Comparison of ENCODE assay signal across 1 cellular context in the genomic region with DNA sequence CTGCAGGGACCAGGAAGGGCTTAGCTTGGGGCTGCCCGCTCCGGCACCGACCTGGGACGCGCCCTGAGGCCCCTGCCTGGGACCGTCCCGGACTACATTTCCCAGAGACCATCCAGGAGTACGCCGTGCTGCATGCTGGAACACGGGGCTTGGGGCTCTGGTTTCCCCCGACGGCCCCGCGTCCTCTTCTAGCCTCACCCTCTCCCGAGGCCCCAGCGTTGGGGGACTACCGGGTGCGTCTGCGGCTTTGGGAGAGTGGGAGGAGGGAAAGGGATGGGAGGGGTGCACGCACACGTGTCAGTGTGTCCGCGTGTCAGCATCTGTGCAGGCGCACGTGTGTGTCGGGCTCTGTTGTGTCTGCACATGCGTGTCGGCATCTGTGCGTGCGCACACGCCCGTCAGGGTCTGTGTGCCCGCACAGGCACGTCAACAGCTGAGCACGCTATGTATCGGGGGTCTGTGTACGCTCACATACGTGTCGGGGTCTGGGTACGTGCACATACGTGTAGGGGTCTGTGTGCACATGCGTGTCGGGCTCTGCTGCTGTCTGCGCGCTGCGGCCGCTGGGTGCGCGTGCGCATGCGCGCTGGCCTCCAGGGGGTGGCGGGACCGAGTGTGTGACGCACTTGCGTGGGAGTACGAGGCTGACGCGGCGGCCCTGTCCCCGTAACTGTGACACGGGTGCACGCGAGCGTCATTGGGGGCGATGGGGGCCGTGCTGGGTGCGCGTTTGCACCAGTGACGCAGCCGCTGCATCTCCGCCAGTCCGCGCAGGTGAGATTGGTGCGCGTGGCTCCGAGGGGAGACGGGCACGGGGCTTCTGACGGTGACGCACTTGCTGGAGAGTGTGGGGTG.
TF ChIP-seq lines count a peak whose summit lies in the region.

TSS of gene ZNF331 (plus strand) at position 623 of the 855 bp plus-strand sequence. CDS start 31,232 bp downstream, outside the sequence.

TF ChIP-seq in HepG2, 621 proteins besides CTCF, POLR2A, EP300 and RAD21 (continued from another document and continues in another):
- no peak for TF ChIP-seq ZNF12 (CRISPR knock-in tag; IDR thresholded peaks at IDR 0.05)
- no peak for TF ChIP-seq ZFP90 (CRISPR knock-in tag; IDR thresholded peaks at IDR 0.05; ENCODE audit: borderline replicate concordance)
- TF ChIP-seq TAF1 (CRISPR knock-in tag; IDR thresholded peaks at IDR 0.05): peak; percentile 54
- TF ChIP-seq LRRFIP1 (CRISPR knock-in tag; conservative IDR thresholded peaks at IDR 0.05): no peak
- TF ChIP-seq ZNF496 (CRISPR knock-in tag; IDR thresholded peaks at IDR 0.05; ENCODE audit: insufficient replicate concordance): no peak
- TF ChIP-seq NFE2L2 (IDR thresholded peaks at IDR 0.05; ENCODE audit: low read length): no peak
- TF ChIP-seq, protein P1, sequence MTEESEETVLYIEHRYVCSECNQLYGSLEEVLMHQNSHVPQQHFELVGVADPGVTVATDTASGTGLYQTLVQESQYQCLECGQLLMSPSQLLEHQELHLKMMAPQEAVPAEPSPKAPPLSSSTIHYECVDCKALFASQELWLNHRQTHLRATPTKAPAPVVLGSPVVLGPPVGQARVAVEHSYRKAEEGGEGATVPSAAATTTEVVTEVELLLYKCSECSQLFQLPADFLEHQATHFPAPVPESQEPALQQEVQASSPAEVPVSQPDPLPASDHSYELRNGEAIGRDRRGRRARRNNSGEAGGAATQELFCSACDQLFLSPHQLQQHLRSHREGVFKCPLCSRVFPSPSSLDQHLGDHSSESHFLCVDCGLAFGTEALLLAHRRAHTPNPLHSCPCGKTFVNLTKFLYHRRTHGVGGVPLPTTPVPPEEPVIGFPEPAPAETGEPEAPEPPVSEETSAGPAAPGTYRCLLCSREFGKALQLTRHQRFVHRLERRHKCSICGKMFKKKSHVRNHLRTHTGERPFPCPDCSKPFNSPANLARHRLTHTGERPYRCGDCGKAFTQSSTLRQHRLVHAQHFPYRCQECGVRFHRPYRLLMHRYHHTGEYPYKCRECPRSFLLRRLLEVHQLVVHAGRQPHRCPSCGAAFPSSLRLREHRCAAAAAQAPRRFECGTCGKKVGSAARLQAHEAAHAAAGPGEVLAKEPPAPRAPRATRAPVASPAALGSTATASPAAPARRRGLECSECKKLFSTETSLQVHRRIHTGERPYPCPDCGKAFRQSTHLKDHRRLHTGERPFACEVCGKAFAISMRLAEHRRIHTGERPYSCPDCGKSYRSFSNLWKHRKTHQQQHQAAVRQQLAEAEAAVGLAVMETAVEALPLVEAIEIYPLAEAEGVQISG (CRISPR knock-in tag; IDR thresholded peaks at IDR 0.05): peak; percentile 24; the same call in 1 of the 2 replicates
- TF ChIP-seq FOXJ3 (CRISPR knock-in tag; IDR thresholded peaks at IDR 0.05; ENCODE audit: borderline replicate concordance): no peak
- no peak for TF ChIP-seq ZNF33A (CRISPR knock-in tag; IDR thresholded peaks at IDR 0.05; ENCODE audit: borderline replicate concordance)
- TF ChIP-seq HOXA5 (CRISPR knock-in tag; IDR thresholded peaks at IDR 0.05): 0 out of 2 replicates have a peak, but pooled peaks have one; percentile 18
- TF ChIP-seq ZNF746 (CRISPR knock-in tag; IDR thresholded peaks at IDR 0.05): no peak; the same call in 1 of the 2 replicates
- TF ChIP-seq ARNTL (CRISPR knock-in tag; IDR thresholded peaks at IDR 0.05): peak; percentile 86
- TF ChIP-seq PTBP1 (IDR thresholded peaks at IDR 0.05; ENCODE audit: low read depth, low read length, poor library complexity, severe bottlenecking): no peak
- TF ChIP-seq, protein P2, sequence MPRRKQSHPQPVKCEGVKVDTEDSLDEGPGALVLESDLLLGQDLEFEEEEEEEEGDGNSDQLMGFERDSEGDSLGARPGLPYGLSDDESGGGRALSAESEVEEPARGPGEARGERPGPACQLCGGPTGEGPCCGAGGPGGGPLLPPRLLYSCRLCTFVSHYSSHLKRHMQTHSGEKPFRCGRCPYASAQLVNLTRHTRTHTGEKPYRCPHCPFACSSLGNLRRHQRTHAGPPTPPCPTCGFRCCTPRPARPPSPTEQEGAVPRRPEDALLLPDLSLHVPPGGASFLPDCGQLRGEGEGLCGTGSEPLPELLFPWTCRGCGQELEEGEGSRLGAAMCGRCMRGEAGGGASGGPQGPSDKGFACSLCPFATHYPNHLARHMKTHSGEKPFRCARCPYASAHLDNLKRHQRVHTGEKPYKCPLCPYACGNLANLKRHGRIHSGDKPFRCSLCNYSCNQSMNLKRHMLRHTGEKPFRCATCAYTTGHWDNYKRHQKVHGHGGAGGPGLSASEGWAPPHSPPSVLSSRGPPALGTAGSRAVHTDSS (CRISPR knock-in tag; conservative IDR thresholded peaks at IDR 0.05): no peak
- TF ChIP-seq ZNF326 (CRISPR knock-in tag; IDR thresholded peaks at IDR 0.05; ENCODE audit: borderline replicate concordance): no peak
- no peak for TF ChIP-seq ZNF180 (CRISPR knock-in tag; IDR thresholded peaks at IDR 0.05; ENCODE audit: borderline replicate concordance, low read depth)
- TF ChIP-seq HDAC6 (IDR thresholded peaks at IDR 0.05; ENCODE audit: low read depth, low read length): no peak
- no peak for TF ChIP-seq SNAPC5 (CRISPR knock-in tag; IDR thresholded peaks at IDR 0.05; ENCODE audit: borderline replicate concordance)
- TF ChIP-seq ZBTB42 (CRISPR knock-in tag; IDR thresholded peaks at IDR 0.05): peak; percentile 53; the same call in 1 of the 2 replicates
- TF ChIP-seq ZNF44 (CRISPR knock-in tag; IDR thresholded peaks at IDR 0.05): no peak
- no peak for TF ChIP-seq FOXP4 (CRISPR knock-in tag; IDR thresholded peaks at IDR 0.05)
- no peak for TF ChIP-seq ETS1 (CRISPR knock-in tag; IDR thresholded peaks at IDR 0.05)
- TF ChIP-seq ZNF207 (IDR thresholded peaks at IDR 0.05; ENCODE audit: borderline replicate concordance): no peak
- peak; percentile 44; the same call in 1 of the 2 replicates for TF ChIP-seq TMF1 (CRISPR knock-in tag; IDR thresholded peaks at IDR 0.05; ENCODE audit: low read depth)
- TF ChIP-seq ZNF639 (CRISPR knock-in tag; conservative IDR thresholded peaks at IDR 0.05): no peak
- peak; percentile 80 for TF ChIP-seq GMEB1 (CRISPR knock-in tag; IDR thresholded peaks at IDR 0.05; ENCODE audit: borderline replicate concordance)
- peak; percentile 90 for TF ChIP-seq ZNF883 (CRISPR knock-in tag; IDR thresholded peaks at IDR 0.05; ENCODE audit: not compliant biosample characterization)
- TF ChIP-seq KLF15 (CRISPR knock-in tag; IDR thresholded peaks at IDR 0.05; ENCODE audit: borderline replicate concordance): no peak
- TF ChIP-seq, protein P3, sequence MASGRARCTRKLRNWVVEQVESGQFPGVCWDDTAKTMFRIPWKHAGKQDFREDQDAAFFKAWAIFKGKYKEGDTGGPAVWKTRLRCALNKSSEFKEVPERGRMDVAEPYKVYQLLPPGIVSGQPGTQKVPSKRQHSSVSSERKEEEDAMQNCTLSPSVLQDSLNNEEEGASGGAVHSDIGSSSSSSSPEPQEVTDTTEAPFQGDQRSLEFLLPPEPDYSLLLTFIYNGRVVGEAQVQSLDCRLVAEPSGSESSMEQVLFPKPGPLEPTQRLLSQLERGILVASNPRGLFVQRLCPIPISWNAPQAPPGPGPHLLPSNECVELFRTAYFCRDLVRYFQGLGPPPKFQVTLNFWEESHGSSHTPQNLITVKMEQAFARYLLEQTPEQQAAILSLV (CRISPR knock-in tag; IDR thresholded peaks at IDR 0.05; ENCODE audit: borderline replicate concordance): peak; percentile 75; the same call in 1 of the 2 replicates
- peak; percentile 46; the same call in 1 of the 2 replicates for TF ChIP-seq ZNF782 (CRISPR knock-in tag; IDR thresholded peaks at IDR 0.05; ENCODE audit: borderline replicate concordance)
- TF ChIP-seq RBFOX2 (IDR thresholded peaks at IDR 0.05; ENCODE audit: low read depth, low read length): peak; percentile 88
- TF ChIP-seq ZSCAN12 (CRISPR knock-in tag; IDR thresholded peaks at IDR 0.05): no peak
- TF ChIP-seq ZNF24 (IDR thresholded peaks at IDR 0.05): no peak
- TF ChIP-seq ZNF343 (CRISPR knock-in tag; IDR thresholded peaks at IDR 0.05): no peak; the same call in 1 of the 2 replicates
- TF ChIP-seq CC2D1A (CRISPR knock-in tag; IDR thresholded peaks at IDR 0.05): no peak
- TF ChIP-seq MYNN (CRISPR knock-in tag; IDR thresholded peaks at IDR 0.05; ENCODE audit: low read depth): no peak
- TF ChIP-seq ZNF451 (CRISPR knock-in tag; IDR thresholded peaks at IDR 0.05): no peak
- peak; percentile 68; the same call in 1 of the 2 replicates for TF ChIP-seq ZNF776 (CRISPR knock-in tag; IDR thresholded peaks at IDR 0.05)
- TF ChIP-seq KDM5B (CRISPR knock-in tag; IDR thresholded peaks at IDR 0.05; ENCODE audit: borderline replicate concordance): no peak; the same call in 1 of the 2 replicates
- TF ChIP-seq ZNF75D (CRISPR knock-in tag; IDR thresholded peaks at IDR 0.05; ENCODE audit: borderline replicate concordance): no peak
- TF ChIP-seq TRAFD1 (CRISPR knock-in tag; IDR thresholded peaks at IDR 0.05; ENCODE audit: borderline replicate concordance): no peak
- TF ChIP-seq ZFX (CRISPR knock-in tag; IDR thresholded peaks at IDR 0.05; ENCODE audit: low read depth): peak; percentile 30
- peak; percentile 91; the same call in 1 of the 2 replicates for TF ChIP-seq ZMAT3 (CRISPR knock-in tag; conservative IDR thresholded peaks at IDR 0.05)
- 0 out of 2 replicates have a peak, but pooled peaks have one; percentile 16 for TF ChIP-seq KMT2B (CRISPR knock-in tag; IDR thresholded peaks at IDR 0.05)
- TF ChIP-seq HOXD1 (CRISPR knock-in tag; IDR thresholded peaks at IDR 0.05): no peak
